Comparison of ENCODE assay signal across 22 cellular contexts in the genomic region with DNA sequence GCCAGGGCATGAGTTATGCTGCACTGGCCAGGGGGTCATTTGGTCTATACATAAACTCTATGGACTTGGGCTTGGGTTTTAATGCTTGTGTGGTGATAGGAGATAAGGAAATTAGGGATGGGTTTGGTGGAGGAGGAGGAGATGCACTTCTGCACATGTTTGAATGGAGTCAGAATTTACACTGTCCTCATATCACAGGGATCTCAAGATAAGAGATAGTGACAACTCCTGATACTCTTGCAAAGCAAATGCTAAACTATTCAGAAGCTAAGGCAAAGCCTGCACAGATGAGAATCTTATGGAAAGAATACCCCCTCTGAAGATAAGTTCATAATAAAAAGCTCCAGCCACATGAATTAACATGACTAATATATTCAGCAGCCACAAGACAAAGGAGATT.
DNase-seq lines count a peak whose midpoint lies in the region; ATAC-seq, FAIRE-seq and TF ChIP-seq lines count a peak whose summit lies in the region.
"Had no signal": no experiment of that assay in that cellular context is flagged by ENCODE, and none has a peak within 500 bp of the region (broad histone marks: within the 10 kb centered on the region; RNA-seq: fewer than 3 reads in every experiment).

No MANE protein-coding gene starts in this region.

- ATAC-seq in GM18868 (IDR thresholded peaks at IDR 0.05; ENCODE audit: unreplicated experiment) (no peak), T-cell (replicated peaks in 1 of 4) (no peak)
- ATAC-seq: A549 had no signal

- H4K8ac ChIP-seq in mesendoderm (ENCODE audit: low read depth, low read length), result no peak overlapping the region

- H4K5ac ChIP-seq in mesendoderm (ENCODE audit: low read length), result no peak overlapping the region

- H2AK5ac ChIP-seq in mesendoderm (ENCODE audit: low read length), result no peak overlapping the region

- no peak overlapping the region for H3K4ac ChIP-seq in mesendoderm (ENCODE audit: low read depth, low read length)

- no peak overlapping the region for H3K4me3 Mint-ChIP-seq in T-cell
- H3K4me3 Mint-ChIP-seq: CD14-positive monocyte; CD4-positive, alpha-beta T cell; CD8-positive, alpha-beta memory T cell had no signal

- H3K36me3 ChIP-seq in mesendoderm (ENCODE audit: control insufficient read depth, insufficient read depth, low read length), result no peaks in the 10 kb centered on the region
- H3K36me3 ChIP-seq: BE2C had no signal

- DNase-seq in GM12891 (ENCODE audit: insufficient read length, low spot score), result no peak
- DNase-seq in OCI-M1 (lab: John Stamatoyannopoulos, UW), result peak; percentile 9
- peak; percentile 68 for DNase-seq in mesendoderm
- no peak for DNase-seq in T-cell
- DNase-seq in activated naive CD4-positive, alpha-beta T cell (lab: John Stamatoyannopoulos, UW), result no peak
- DNase-seq: 8988T; ACHN; AML-193; BE2C; CD4-positive, alpha-beta T cell; CD8-positive, alpha-beta memory T cell; DMS53; DMS79 treated with DMSO at 0.1 percent for 48 hours; GF-D8; HCEC 1CT had no signal

- no peak overlapping the region for H3K4me2 ChIP-seq in mesendoderm (ENCODE audit: low read length)
- H3K4me2 ChIP-seq: A549; BLaER1 treated with 17β-estradiol and CSF1 and Interleukin-3, amounts not matched to agents 10 nM and 100 nM had no signal

- peak; percentile 41 for FAIRE-seq in GM12891 (lab: Jason Lieb, UNC)
- FAIRE-seq: A549, GM12892, GM19239, H1 had no signal

- no peak overlapping the region for H2BK120ac ChIP-seq in mesendoderm (ENCODE audit: low read depth, low read length)

- H2BK15ac ChIP-seq in mesendoderm (replicated peaks; ENCODE audit: low read depth), result no peak overlapping the region

- CTCF ChIA-PET in T-cell (lab: Charles Lee), result no interaction called here

- no peak overlapping the region for H3K23ac ChIP-seq in mesendoderm (ENCODE audit: low read length)

- H3K4me1 ChIP-seq in mesendoderm (ENCODE audit: control insufficient read depth, low read depth, low read length), result no peaks in the 10 kb centered on the region

- no peak overlapping the region for H3K27ac ChIP-seq in mesendoderm (ENCODE audit: low read depth, low read length)
- H3K27ac ChIP-seq: A549; BLaER1 treated with 17β-estradiol and CSF1 and Interleukin-3, amounts not matched to agents 10 nM and 100 nM had no signal

- H3K4me1 Mint-ChIP-seq in T-cell, result no peaks in the 10 kb centered on the region
- H3K4me1 Mint-ChIP-seq: CD8-positive, alpha-beta memory T cell had no signal

- no peak overlapping the region for H3K9ac ChIP-seq in mesendoderm (ENCODE audit: low read length)
- H3K9ac ChIP-seq: BLaER1 treated with 17β-estradiol and CSF1 and Interleukin-3, amounts not matched to agents 10 nM and 100 nM had no signal

- no peaks in the 10 kb centered on the region for H3K9me3 Mint-ChIP-seq in T-cell
- H3K9me3 Mint-ChIP-seq: CD4-positive, alpha-beta T cell; CD8-positive, alpha-beta memory T cell had no signal

- H3K27me3 Mint-ChIP-seq in T-cell, result no peaks in the 10 kb centered on the region
- H3K27me3 Mint-ChIP-seq: CD4-positive, alpha-beta T cell; CD8-positive, alpha-beta memory T cell had no signal

- H3K4me3 ChIP-seq in mesendoderm (ENCODE audit: low read length), result no peak overlapping the region
- H3K4me3 ChIP-seq: A549; BLaER1 treated with 17β-estradiol and CSF1 and Interleukin-3, amounts not matched to agents 10 nM and 100 nM had no signal

- H3K27me3 ChIP-seq in mesendoderm (ENCODE audit: insufficient read depth, low read length, poor library complexity), result no peaks in the 10 kb centered on the region
- H3K27me3 ChIP-seq: BE2C; BLaER1 treated with 17β-estradiol and CSF1 and Interleukin-3, amounts not matched to agents 10 nM and 100 nM had no signal

- H3K36me3 Mint-ChIP-seq in T-cell, result peaks cover 13% of the 10 kb centered on the region

- no peak overlapping the region for H3K18ac ChIP-seq in mesendoderm (ENCODE audit: low read length)

- no peaks in the 10 kb centered on the region for H3K79me2 ChIP-seq in mesendoderm (ENCODE audit: control insufficient read depth, insufficient read depth, low read length)

- TF ChIP-seq POLR2A in GM12891 (IDR thresholded peaks at IDR 0.05; ENCODE audit: low read depth, low read length), result no peak

- no peak overlapping the region for H3K27ac Mint-ChIP-seq in T-cell
- H3K27ac Mint-ChIP-seq: CD4-positive, alpha-beta T cell; CD8-positive, alpha-beta memory T cell had no signal

- POLR2A ChIA-PET in T-cell (lab: Charles Lee), result no interaction called here

- no peak overlapping the region for H3K56ac ChIP-seq in mesendoderm (ENCODE audit: low read length)

- H3K79me1 ChIP-seq in mesendoderm (ENCODE audit: low read length), result no peaks in the 10 kb centered on the region

- H2BK5ac ChIP-seq in mesendoderm (ENCODE audit: low read length), result no peak overlapping the region

TF ChIP-seq in GM12891, 5 proteins besides CTCF, POLR2A, EP300 and RAD21:
- TF ChIP-seq TAF1 (IDR thresholded peaks at IDR 0.05; ENCODE audit: low read depth, low read length) (no peak), POU2F2 (IDR thresholded peaks at IDR 0.05; ENCODE audit: low read depth, low read length) (no peak), POLR2AphosphoS5 (IDR thresholded peaks at IDR 0.05; ENCODE audit: low read depth, low read length) (no peak), PAX5 (IDR thresholded peaks at IDR 0.05; ENCODE audit: insufficient read depth, low read length, severe bottlenecking) (no peak), SPI1 (IDR thresholded peaks at IDR 0.05; ENCODE audit: low read depth, low read length) (no peak)
TF ChIP-seq in GM12891: peak in this region for 0.

Comparison
In these comparisons a context has a peak if more than half of its experiments do, and no peak if none do; other contexts are left out.
1. DNase-seq: peak in OCI-M1 (single experiment) and mesendoderm (single experiment); none in GM12891 (single experiment), T-cell (0 of 34) and activated naive CD4-positive, alpha-beta T cell (0 of 4).